Comparison of ENCODE assay signal across 9 cellular contexts in genomic region chr11:112175596-112175947, GRCh38.
DNase-seq lines count a peak whose midpoint lies in the region; ATAC-seq and TF ChIP-seq lines count a peak whose summit lies in the region.
"Had no signal": no experiment of that assay in that cellular context is flagged by ENCODE, and none has a peak within 500 bp of the region (broad histone marks: within the 10 kb centered on the region; RNA-seq: fewer than 3 reads in every experiment).

No MANE protein-coding gene starts in this region.

- H3K27me3 ChIP-seq in neuron (ENCODE audit: insufficient read depth, low read length), result no peaks in the 10 kb centered on the region

- H3K4me1 ChIP-seq in neuron (ENCODE audit: insufficient read depth, low read length), result peaks cover 14% of the 10 kb centered on the region

- H3K36me3 ChIP-seq in SK-N-MC (ENCODE audit: insufficient read depth, low read length) (no peaks in the 10 kb centered on the region), neuron (ENCODE audit: insufficient read depth, low read length) (no peaks in the 10 kb centered on the region)

- DNase-seq in AG09309 (ENCODE audit: low read depth) (no peak), SK-N-MC (ENCODE audit: low read depth, low spot score) (no peak), fibroblast of mammary gland (ENCODE audit: low read depth) (no peak), NCI-H2081 (lab: John Stamatoyannopoulos, UW) (no peak)
- DNase-seq in stimulated activated naive CD4-positive, alpha-beta T cell (lab: John Stamatoyannopoulos, UW), result no peak
- no peak for DNase-seq in stimulated activated CD4-positive, alpha-beta T cell treated with anti-CD3 and anti-CD28 coated beads, Interleukin-4, amount 100 ng/mL, for 1 hour
- DNase-seq: GOT3 had no signal

- no peak overlapping the region for H3K27ac ChIP-seq in SK-N-MC

- TF ChIP-seq CTCF in AG09309 (IDR thresholded peaks at IDR 0.05; ENCODE audit: control insufficient read depth, insufficient read depth, low read depth, low read length, missing control alignments) (no peak), fibroblast of mammary gland (conservative IDR thresholded peaks at IDR 0.05; ENCODE audit: control insufficient read depth, insufficient read depth, low read depth, low read length) (no peak)

- no peaks in the 10 kb centered on the region for H3K9me3 ChIP-seq in SK-N-MC (ENCODE audit: low read depth, low read length)
- no peaks in the 10 kb centered on the region for H3K9me3 ChIP-seq in neuron (ENCODE audit: low read length)

- no peak overlapping the region for H3K9ac ChIP-seq in SK-N-MC (ENCODE audit: insufficient read length)

- peak overlapping the region; percentile 47 for H2AFZ ChIP-seq in neuron (ENCODE audit: low read depth, low read length)

- peak overlapping the region; percentile 8 for H3K4me3 ChIP-seq in AG09309 (ENCODE audit: control insufficient read depth, low read depth, low read length)
- 0 out of 2 replicates have a peak overlapping the region, but pooled peaks have one; percentile 16 for H3K4me3 ChIP-seq in SK-N-MC
- H3K4me3 ChIP-seq in fibroblast of mammary gland (ENCODE audit: control insufficient read depth, low read depth, low read length), result peak overlapping the region; percentile 26
- peak overlapping the region; percentile 46 for H3K4me3 ChIP-seq in neuron (ENCODE audit: low read length)

- ATAC-seq in GM21381 (IDR thresholded peaks at IDR 0.05; ENCODE audit: unreplicated experiment), result no peak
